In the genomic region with DNA sequence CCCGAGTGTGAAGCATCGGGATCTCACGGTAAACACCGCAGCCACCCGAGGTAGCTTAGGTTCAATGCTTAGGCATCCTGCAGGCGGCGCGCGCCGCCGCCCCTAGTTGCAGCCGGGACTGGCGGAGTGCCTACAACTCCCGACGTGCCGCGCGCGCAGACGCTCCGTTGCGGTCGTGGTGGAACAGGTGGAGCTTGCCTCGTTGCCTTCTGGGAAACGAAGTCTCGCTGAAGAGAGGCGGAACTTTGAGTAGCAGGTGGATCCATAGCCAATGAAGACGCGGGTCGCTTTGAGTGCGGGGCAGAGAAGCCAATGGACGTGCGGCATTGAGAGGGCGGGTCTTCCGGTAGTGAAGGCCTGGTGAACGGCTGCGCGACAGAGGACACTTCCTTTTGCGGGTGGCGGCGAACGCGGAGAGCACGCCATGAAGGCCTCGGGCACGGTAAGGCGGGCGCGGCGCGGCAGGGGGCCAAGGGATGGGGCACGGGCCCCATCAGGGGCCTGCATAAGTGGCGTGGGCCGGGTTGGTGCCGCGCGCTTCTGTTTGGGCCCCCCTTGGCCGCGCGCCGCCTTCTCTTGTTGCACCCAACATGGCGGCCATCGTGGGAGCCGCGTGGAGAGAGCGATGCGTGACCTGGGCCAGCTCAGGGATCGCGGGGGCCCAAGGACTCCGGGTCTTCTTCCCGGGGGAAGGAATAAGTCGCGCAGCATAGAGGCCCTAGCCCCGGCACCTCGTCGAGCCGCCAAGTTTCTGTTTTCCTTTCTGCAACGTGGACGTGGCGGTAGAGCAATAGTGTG, we compare ENCODE assay signal across 1 cellular context.
TF ChIP-seq lines count a peak whose summit lies in the region.

A gene (plus strand): TSS at position 378 of the 798 bp plus-strand sequence. CDS start 47 bp downstream, at position 425.

TF ChIP-seq in HepG2, 621 proteins besides CTCF, POLR2A, EP300 and RAD21 (continued from another document and continues in another):
- TF ChIP-seq, protein P1, sequence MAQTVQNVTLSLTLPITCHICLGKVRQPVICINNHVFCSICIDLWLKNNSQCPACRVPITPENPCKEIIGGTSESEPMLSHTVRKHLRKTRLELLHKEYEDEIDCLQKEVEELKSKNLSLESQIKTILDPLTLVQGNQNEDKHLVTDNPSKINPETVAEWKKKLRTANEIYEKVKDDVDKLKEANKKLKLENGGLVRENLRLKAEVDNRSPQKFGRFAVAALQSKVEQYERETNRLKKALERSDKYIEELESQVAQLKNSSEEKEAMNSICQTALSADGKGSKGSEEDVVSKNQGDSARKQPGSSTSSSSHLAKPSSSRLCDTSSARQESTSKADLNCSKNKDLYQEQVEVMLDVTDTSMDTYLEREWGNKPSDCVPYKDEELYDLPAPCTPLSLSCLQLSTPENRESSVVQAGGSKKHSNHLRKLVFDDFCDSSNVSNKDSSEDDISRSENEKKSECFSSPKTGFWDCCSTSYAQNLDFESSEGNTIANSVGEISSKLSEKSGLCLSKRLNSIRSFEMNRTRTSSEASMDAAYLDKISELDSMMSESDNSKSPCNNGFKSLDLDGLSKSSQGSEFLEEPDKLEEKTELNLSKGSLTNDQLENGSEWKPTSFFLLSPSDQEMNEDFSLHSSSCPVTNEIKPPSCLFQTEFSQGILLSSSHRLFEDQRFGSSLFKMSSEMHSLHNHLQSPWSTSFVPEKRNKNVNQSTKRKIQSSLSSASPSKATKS (CRISPR knock-in tag; IDR thresholded peaks at IDR 0.05), result no peak; the same call in 1 of the 2 replicates
- no peak for TF ChIP-seq ZNF816 (CRISPR knock-in tag; IDR thresholded peaks at IDR 0.05; ENCODE audit: borderline replicate concordance)
- TF ChIP-seq, protein P2, sequence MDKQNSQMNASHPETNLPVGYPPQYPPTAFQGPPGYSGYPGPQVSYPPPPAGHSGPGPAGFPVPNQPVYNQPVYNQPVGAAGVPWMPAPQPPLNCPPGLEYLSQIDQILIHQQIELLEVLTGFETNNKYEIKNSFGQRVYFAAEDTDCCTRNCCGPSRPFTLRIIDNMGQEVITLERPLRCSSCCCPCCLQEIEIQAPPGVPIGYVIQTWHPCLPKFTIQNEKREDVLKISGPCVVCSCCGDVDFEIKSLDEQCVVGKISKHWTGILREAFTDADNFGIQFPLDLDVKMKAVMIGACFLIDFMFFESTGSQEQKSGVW (CRISPR knock-in tag; IDR thresholded peaks at IDR 0.05; ENCODE audit: borderline replicate concordance), result no peak
- peak; percentile 41; the same call in 1 of the 2 replicates for TF ChIP-seq CBFB (CRISPR knock-in tag; IDR thresholded peaks at IDR 0.05)
- TF ChIP-seq ZNF543 (CRISPR knock-in tag; IDR thresholded peaks at IDR 0.05), result no peak; the same call in 1 of the 2 replicates
- TF ChIP-seq KDM2A (CRISPR knock-in tag; IDR thresholded peaks at IDR 0.05; ENCODE audit: borderline replicate concordance, low read depth), result peak; percentile 57
- no peak for TF ChIP-seq ZMYM4 (CRISPR knock-in tag; IDR thresholded peaks at IDR 0.05)
- TF ChIP-seq ZNF552 (CRISPR knock-in tag; IDR thresholded peaks at IDR 0.05; ENCODE audit: borderline replicate concordance), result no peak
- TF ChIP-seq, protein P3, sequence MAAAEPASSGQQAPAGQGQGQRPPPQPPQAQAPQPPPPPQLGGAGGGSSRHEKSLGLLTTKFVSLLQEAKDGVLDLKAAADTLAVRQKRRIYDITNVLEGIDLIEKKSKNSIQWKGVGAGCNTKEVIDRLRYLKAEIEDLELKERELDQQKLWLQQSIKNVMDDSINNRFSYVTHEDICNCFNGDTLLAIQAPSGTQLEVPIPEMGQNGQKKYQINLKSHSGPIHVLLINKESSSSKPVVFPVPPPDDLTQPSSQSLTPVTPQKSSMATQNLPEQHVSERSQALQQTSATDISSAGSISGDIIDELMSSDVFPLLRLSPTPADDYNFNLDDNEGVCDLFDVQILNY (CRISPR knock-in tag; conservative IDR thresholded peaks at IDR 0.05), result no peak; the same call in 1 of the 2 replicates
- TF ChIP-seq ISX (CRISPR knock-in tag; conservative IDR thresholded peaks at IDR 0.05), result no peak
- TF ChIP-seq RNF2 (conservative IDR thresholded peaks at IDR 0.05; ENCODE audit: low read depth), result no peak
- TF ChIP-seq POLR2AphosphoS2 (IDR thresholded peaks at IDR 0.05; ENCODE audit: low read depth, low read length), result peak; percentile 84
- 0 out of 2 replicates have a peak, but pooled peaks have one; percentile 23 for TF ChIP-seq HNRNPL (IDR thresholded peaks at IDR 0.05; ENCODE audit: low read depth, low read length)
- TF ChIP-seq, protein P4, sequence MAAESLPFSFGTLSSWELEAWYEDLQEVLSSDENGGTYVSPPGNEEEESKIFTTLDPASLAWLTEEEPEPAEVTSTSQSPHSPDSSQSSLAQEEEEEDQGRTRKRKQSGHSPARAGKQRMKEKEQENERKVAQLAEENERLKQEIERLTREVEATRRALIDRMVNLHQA (CRISPR knock-in tag; IDR thresholded peaks at IDR 0.05), result no peak
- TF ChIP-seq CREM (IDR thresholded peaks at IDR 0.05), result peak; percentile 89
- TF ChIP-seq CREM (CRISPR knock-in tag; IDR thresholded peaks at IDR 0.05), result no peak
- 0 out of 2 replicates have a peak, but pooled peaks have one; percentile 78 for TF ChIP-seq GLI4 (CRISPR knock-in tag; IDR thresholded peaks at IDR 0.05; ENCODE audit: borderline replicate concordance)
- TF ChIP-seq GABPB1 (CRISPR knock-in tag; IDR thresholded peaks at IDR 0.05), result peak; percentile 99
- peak; percentile 92 for TF ChIP-seq YY1 (IDR thresholded peaks at IDR 0.05; ENCODE audit: insufficient read depth, insufficient replicate concordance, low read depth, low read length)
- no peak for TF ChIP-seq ZNF556 (CRISPR knock-in tag; IDR thresholded peaks at IDR 0.05; ENCODE audit: borderline replicate concordance)
- TF ChIP-seq TCF7L2 (IDR thresholded peaks at IDR 0.05; ENCODE audit: low read depth, low read length), result no peak
- peak; percentile 18; the same call in 1 of the 2 replicates for TF ChIP-seq FOSL2 (CRISPR knock-in tag; IDR thresholded peaks at IDR 0.05)
- TF ChIP-seq NFKBIZ (CRISPR knock-in tag; IDR thresholded peaks at IDR 0.05), result peak; percentile 17; the same call in 1 of the 2 replicates
- no peak for TF ChIP-seq MAF1 (CRISPR knock-in tag; IDR thresholded peaks at IDR 0.05; ENCODE audit: borderline replicate concordance)
- no peak for TF ChIP-seq MIER2 (CRISPR knock-in tag; IDR thresholded peaks at IDR 0.05)
- TF ChIP-seq ZNF792 (CRISPR knock-in tag; IDR thresholded peaks at IDR 0.05), result peak; percentile 26; the same call in 1 of the 2 replicates
- TF ChIP-seq ZNF850 (CRISPR knock-in tag; conservative IDR thresholded peaks at IDR 0.05), result no peak
- TF ChIP-seq NCOA5 (CRISPR knock-in tag; IDR thresholded peaks at IDR 0.05), result no peak
- TF ChIP-seq, protein P5, sequence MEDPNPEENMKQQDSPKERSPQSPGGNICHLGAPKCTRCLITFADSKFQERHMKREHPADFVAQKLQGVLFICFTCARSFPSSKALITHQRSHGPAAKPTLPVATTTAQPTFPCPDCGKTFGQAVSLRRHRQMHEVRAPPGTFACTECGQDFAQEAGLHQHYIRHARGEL (CRISPR knock-in tag; IDR thresholded peaks at IDR 0.05), result no peak
- TF ChIP-seq YEATS2 (CRISPR knock-in tag; IDR thresholded peaks at IDR 0.05; ENCODE audit: borderline replicate concordance), result peak; percentile 95
- TF ChIP-seq NBN (conservative IDR thresholded peaks at IDR 0.05), result no peak
- TF ChIP-seq, protein P6, sequence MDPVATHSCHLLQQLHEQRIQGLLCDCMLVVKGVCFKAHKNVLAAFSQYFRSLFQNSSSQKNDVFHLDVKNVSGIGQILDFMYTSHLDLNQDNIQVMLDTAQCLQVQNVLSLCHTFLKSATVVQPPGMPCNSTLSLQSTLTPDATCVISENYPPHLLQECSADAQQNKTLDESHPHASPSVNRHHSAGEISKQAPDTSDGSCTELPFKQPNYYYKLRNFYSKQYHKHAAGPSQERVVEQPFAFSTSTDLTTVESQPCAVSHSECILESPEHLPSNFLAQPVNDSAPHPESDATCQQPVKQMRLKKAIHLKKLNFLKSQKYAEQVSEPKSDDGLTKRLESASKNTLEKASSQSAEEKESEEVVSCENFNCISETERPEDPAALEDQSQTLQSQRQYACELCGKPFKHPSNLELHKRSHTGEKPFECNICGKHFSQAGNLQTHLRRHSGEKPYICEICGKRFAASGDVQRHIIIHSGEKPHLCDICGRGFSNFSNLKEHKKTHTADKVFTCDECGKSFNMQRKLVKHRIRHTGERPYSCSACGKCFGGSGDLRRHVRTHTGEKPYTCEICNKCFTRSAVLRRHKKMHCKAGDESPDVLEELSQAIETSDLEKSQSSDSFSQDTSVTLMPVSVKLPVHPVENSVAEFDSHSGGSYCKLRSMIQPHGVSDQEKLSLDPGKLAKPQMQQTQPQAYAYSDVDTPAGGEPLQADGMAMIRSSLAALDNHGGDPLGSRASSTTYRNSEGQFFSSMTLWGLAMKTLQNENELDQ (CRISPR knock-in tag; IDR thresholded peaks at IDR 0.05; ENCODE audit: borderline replicate concordance), result no peak
- TF ChIP-seq, protein P7, sequence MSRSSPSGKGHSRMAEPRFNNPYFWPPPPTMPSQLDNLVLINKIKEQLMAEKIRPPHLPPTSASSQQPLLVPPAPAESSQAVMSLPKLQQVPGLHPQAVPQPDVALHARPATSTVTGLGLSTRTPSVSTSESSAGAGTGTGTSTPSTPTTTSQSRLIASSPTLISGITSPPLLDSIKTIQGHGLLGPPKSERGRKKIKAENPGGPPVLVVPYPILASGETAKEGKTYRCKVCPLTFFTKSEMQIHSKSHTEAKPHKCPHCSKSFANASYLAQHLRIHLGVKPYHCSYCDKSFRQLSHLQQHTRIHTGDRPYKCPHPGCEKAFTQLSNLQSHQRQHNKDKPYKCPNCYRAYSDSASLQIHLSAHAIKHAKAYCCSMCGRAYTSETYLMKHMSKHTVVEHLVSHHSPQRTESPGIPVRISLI (CRISPR knock-in tag; IDR thresholded peaks at IDR 0.05; ENCODE audit: borderline replicate concordance), result no peak; the same call in 1 of the 2 replicates
- no peak for TF ChIP-seq ZNF260 (CRISPR knock-in tag; IDR thresholded peaks at IDR 0.05; ENCODE audit: borderline replicate concordance, low read depth)
- TF ChIP-seq TEAD3 (CRISPR knock-in tag; optimal IDR thresholded peaks at IDR 0.05; ENCODE audit: borderline replicate concordance), result no peak
- no peak for TF ChIP-seq DNMT1 (CRISPR knock-in tag; IDR thresholded peaks at IDR 0.05)
- TF ChIP-seq, protein P8, sequence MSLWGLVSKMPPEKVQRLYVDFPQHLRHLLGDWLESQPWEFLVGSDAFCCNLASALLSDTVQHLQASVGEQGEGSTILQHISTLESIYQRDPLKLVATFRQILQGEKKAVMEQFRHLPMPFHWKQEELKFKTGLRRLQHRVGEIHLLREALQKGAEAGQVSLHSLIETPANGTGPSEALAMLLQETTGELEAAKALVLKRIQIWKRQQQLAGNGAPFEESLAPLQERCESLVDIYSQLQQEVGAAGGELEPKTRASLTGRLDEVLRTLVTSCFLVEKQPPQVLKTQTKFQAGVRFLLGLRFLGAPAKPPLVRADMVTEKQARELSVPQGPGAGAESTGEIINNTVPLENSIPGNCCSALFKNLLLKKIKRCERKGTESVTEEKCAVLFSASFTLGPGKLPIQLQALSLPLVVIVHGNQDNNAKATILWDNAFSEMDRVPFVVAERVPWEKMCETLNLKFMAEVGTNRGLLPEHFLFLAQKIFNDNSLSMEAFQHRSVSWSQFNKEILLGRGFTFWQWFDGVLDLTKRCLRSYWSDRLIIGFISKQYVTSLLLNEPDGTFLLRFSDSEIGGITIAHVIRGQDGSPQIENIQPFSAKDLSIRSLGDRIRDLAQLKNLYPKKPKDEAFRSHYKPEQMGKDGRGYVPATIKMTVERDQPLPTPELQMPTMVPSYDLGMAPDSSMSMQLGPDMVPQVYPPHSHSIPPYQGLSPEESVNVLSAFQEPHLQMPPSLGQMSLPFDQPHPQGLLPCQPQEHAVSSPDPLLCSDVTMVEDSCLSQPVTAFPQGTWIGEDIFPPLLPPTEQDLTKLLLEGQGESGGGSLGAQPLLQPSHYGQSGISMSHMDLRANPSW (CRISPR knock-in tag; IDR thresholded peaks at IDR 0.05; ENCODE audit: borderline replicate concordance), result peak; percentile 47; the same call in 1 of the 2 replicates
- peak; percentile 76; the same call in 1 of the 2 replicates for TF ChIP-seq ZNF891 (CRISPR knock-in tag; IDR thresholded peaks at IDR 0.05)
- TF ChIP-seq TMF1 (CRISPR knock-in tag; IDR thresholded peaks at IDR 0.05; ENCODE audit: low read depth), result no peak
- TF ChIP-seq, protein P9, sequence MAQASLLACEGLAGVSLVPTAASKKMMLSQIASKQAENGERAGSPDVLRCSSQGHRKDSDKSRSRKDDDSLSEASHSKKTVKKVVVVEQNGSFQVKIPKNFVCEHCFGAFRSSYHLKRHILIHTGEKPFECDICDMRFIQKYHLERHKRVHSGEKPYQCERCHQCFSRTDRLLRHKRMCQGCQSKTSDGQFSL (CRISPR knock-in tag; IDR thresholded peaks at IDR 0.05), result no peak
- TF ChIP-seq ZNF264 (CRISPR knock-in tag; IDR thresholded peaks at IDR 0.05), result no peak
- TF ChIP-seq, protein P10, sequence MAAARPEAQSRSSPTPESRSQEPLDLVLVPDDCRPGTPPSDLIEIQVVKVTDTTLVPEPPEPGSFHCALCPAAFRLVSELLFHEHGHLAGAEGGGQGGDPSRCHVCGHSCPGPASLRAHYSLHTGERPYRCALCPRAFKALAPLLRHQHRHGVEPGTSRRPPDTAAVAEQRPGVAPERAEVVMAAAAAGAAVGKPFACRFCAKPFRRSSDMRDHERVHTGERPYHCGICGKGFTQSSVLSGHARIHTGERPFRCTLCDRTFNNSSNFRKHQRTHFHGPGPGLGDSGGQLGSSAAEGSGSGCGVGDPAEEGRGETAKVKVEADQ (CRISPR knock-in tag; IDR thresholded peaks at IDR 0.05; ENCODE audit: borderline replicate concordance), result no peak; the same call in 1 of the 2 replicates
- peak; percentile 35; the same call in 1 of the 2 replicates for TF ChIP-seq RFX5 (IDR thresholded peaks at IDR 0.05; ENCODE audit: low read depth, low read length)
- no peak for TF ChIP-seq LCORL (IDR thresholded peaks at IDR 0.05)
- 0 out of 2 replicates have a peak, but pooled peaks have one; percentile 16 for TF ChIP-seq LCORL (CRISPR knock-in tag; IDR thresholded peaks at IDR 0.05)
- peak; percentile 69; the same call in 1 of the 2 replicates for TF ChIP-seq ZNF44 (CRISPR knock-in tag; IDR thresholded peaks at IDR 0.05)
- no peak for TF ChIP-seq ZNF724P (CRISPR knock-in tag; IDR thresholded peaks at IDR 0.05; ENCODE audit: borderline replicate concordance)
- TF ChIP-seq, protein P11, sequence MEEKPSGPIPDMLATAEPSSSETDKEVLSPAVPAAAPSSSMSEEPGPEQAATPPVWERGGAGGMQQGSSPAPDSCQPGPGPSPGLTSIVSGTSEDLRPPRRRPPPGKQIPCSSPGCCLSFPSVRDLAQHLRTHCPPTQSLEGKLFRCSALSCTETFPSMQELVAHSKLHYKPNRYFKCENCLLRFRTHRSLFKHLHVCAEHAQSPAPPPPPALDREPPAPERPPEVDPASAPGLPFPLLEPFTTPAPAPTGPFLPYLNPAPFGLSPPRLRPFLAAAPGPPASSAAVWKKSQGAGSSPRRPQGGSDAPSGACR (CRISPR knock-in tag; IDR thresholded peaks at IDR 0.05), result no peak
- TF ChIP-seq PCBP1 (IDR thresholded peaks at IDR 0.05; ENCODE audit: borderline replicate concordance, low read depth, low read length), result peak; percentile 76; the same call in 1 of the 2 replicates
- TF ChIP-seq ZNF746 (CRISPR knock-in tag; IDR thresholded peaks at IDR 0.05), result no peak
- 0 out of 2 replicates have a peak, but pooled peaks have one; percentile 72 for TF ChIP-seq ZNF749 (CRISPR knock-in tag; IDR thresholded peaks at IDR 0.05; ENCODE audit: borderline replicate concordance)
- TF ChIP-seq, protein P12, sequence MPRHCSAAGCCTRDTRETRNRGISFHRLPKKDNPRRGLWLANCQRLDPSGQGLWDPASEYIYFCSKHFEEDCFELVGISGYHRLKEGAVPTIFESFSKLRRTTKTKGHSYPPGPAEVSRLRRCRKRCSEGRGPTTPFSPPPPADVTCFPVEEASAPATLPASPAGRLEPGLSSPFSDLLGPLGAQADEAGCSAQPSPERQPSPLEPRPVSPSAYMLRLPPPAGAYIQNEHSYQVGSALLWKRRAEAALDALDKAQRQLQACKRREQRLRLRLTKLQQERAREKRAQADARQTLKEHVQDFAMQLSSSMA (CRISPR knock-in tag; IDR thresholded peaks at IDR 0.05), result no peak
- TF ChIP-seq ADNP (CRISPR knock-in tag; IDR thresholded peaks at IDR 0.05), result no peak
